Comparison of ENCODE assay signal across 23 cellular contexts in the genomic region with DNA sequence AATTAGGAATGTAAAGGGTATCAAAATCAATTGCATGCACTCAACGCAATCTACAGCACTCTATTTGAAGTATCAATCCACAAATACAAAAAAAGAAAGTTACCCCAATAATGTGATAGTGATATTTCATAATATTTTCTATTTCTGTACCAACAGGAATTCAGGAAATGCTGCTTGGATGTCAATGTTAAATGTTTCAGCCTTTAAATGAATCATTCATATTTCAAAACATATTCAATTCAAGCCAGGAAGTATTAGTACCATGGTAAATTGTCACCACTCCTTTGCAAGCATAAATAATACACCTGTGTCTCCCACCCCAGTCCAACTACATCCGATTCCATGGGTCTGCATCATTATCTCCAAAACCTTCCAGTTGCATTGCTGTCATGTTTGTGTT.
"Had no signal": no experiment of that assay in that cellular context is flagged by ENCODE, and none has a peak within 500 bp of the region (broad histone marks: within the 10 kb centered on the region; RNA-seq: fewer than 3 reads in every experiment).

No MANE protein-coding gene starts in this region.

- DNase-seq: IMR-90, Karpas-422, KG1, MM.1S, MV-4-11, NCI-H1048, NCI-H1105, NCI-H1417, NCI-H1436 treated with DMSO at 0.1 percent for 48 hours, NCI-H1694, NCI-H187 treated with DMSO at 0.1 percent for 48 hours, NCI-H2029 treated with DMSO at 0.1 percent for 48 hours, NCI-H226, NCI-H446, NCI-H510A, NCI-H524 treated with DMSO at 0.1 percent for 48 hours, NCI-H69, NCI-H774, RPMI8226, SHP77, SK-N-SH, SW 1271 had no signal

- ATAC-seq: HepG2 had no signal

- H3K9me3 ChIP-seq: SK-N-SH had no signal
